Comparison of ENCODE assay signal across 13 cellular contexts in genomic region chr6:138555294-138555988, GRCh38. TPM values are rescaled to one million over a fixed set of nuclear protein-coding genes. Genes with fewer than 3 reads are reported as not detected.
DNase-seq lines count a peak whose midpoint lies in the region; ATAC-seq, FAIRE-seq and TF ChIP-seq lines count a peak whose summit lies in the region.
"Had no signal": no experiment of that assay in that cellular context is flagged by ENCODE, and none has a peak within 500 bp of the region (broad histone marks: within the 10 kb centered on the region; RNA-seq: fewer than 3 reads in every experiment).

No MANE protein-coding gene starts in this region.

- DNase-seq in AML-193 (lab: John Stamatoyannopoulos, UW) (peak; percentile 15 to 16), GM12878 (ENCODE audit: low read depth, low spot score) (peak; percentile 8), left lung (no peak), NCI-H345 (lab: John Stamatoyannopoulos, UW) (no peak), hepatic stellate cell (ENCODE audit: low spot score) (no peak), HUDEP-2 (lab: John Stamatoyannopoulos, UW; ENCODE audit: unreplicated experiment in 76 of 76) (no peak)
- DNase-seq in effector CD8-positive, alpha-beta T cell (lab: John Stamatoyannopoulos, UW) = no peak
- DNase-seq: activated T-cell treated with anti-CD3 and anti-CD28 coated beads, Interleukin-2, amount 50 U/mL, for 4 hours; effector memory CD8-positive, alpha-beta T cell; naive B cell; NCI-H146 had no signal

- TF ChIP-seq CTCF in GM12878 (IDR thresholded peaks at IDR 0.05 in 2 of 3, conservative IDR thresholded peaks at IDR 0.05 in 1 of 3; ENCODE audit: control insufficient read depth in 2 of 3, extremely low read depth in 1 of 3, insufficient read depth in 1 of 3, low read depth in 3 of 3, low read length in 3 of 3) = no peak
- no peak for TF ChIP-seq CTCF in left lung (IDR thresholded peaks at IDR 0.05)

- in situ Hi-C loops in GM12878 (cut with MboI) = no loop called here

- RAD21 ChIA-PET in GM12878 (lab: Charles Lee; ENCODE audit: unreplicated experiment) = interaction anchor here (0.5 to 1.4 kb wide), 6 partner anchors 10 to 211 kb away, joined by 3 to 5 read pairs (median 4); no protein-coding TSS in a partner anchor

- no peak overlapping the region for H2AFZ ChIP-seq in GM12878 (ENCODE audit: control insufficient read depth, low read depth, low read length)

- WGBS in GM12878 (ENCODE audit: insufficient coverage, insufficient replicate concordance, low lambda C conversion rate, missing lambda C conversion rate) = 16% methylated on average over 6 of the region's 6 CpGs

- no peaks in the 10 kb centered on the region for H3K9me3 ChIP-seq in GM12878 (replicated peaks; ENCODE audit: control insufficient read depth, insufficient read depth, low read length)
- H3K9me3 ChIP-seq in left lung = no peaks in the 10 kb centered on the region

- H4K20me1 ChIP-seq in GM12878 (ENCODE audit: control insufficient read depth, insufficient read depth) = no peaks in the 10 kb centered on the region

- FAIRE-seq in GM12878 (lab: Jason Lieb, UNC) = no peak

- no peak for TF ChIP-seq RAD21 in GM12878 (IDR thresholded peaks at IDR 0.05; ENCODE audit: insufficient read depth, low read depth, low read length)

- no peak overlapping the region for H3K9ac ChIP-seq in GM12878 (ENCODE audit: control insufficient read depth, insufficient read depth, low read length)

- no peak for TF ChIP-seq POLR2A in GM12878 (IDR thresholded peaks at IDR 0.05; ENCODE audit: low read depth, low read length)

- CTCF ChIA-PET in GM12878 (lab: Yijun Ruan, JAX) = interaction anchor here (0.8 to 1.9 kb wide), 9 partner anchors 14 to 209 kb away, joined by 3 to 15 read pairs (median 4); no protein-coding TSS in a partner anchor

- no TSS peak for BruUV-seq in GM12878 (replicated peaks; lab: Mats Ljungman, UMichigan)

- no peak overlapping the region for H3K4me2 ChIP-seq in GM12878 (ENCODE audit: control insufficient read depth, insufficient read depth)

- SMC1A ChIA-PET in GM12878 (lab: Charles Lee; ENCODE audit: uncharacterized antibody, unreplicated experiment) = interaction anchor here (0.6 to 2.0 kb wide), 14 partner anchors 12 to 178 kb away, joined by 3 to 7 read pairs (median 3); no protein-coding TSS in a partner anchor

- TF ChIP-seq EP300 in GM12878 (IDR thresholded peaks at IDR 0.05; ENCODE audit: borderline replicate concordance in 1 of 2, control insufficient read depth in 1 of 2, low read depth in 2 of 2, low read length in 2 of 2) = 0 out of 4 replicates have a peak, but pooled peaks of 1 of the 2 experiments have one; percentile 16

- H3K36me3 ChIP-seq in GM12878 (ENCODE audit: control insufficient read depth in 2 of 2, insufficient read depth in 2 of 2, low read length in 1 of 2) = no peaks in the 10 kb centered on the region
- no peaks in the 10 kb centered on the region for H3K36me3 ChIP-seq in left lung

- H3K4me3 ChIP-seq in GM12878 (no peak overlapping the region), left lung (no peak overlapping the region)

- H3K27ac ChIP-seq in GM12878 (ENCODE audit: control insufficient read depth, insufficient read depth) = no peak overlapping the region
- H3K27ac ChIP-seq in left lung = peak overlapping the region; percentile 69 to 74
- H3K27ac ChIP-seq: C4-2B had no signal

- H3K4me1 ChIP-seq in GM12878 (ENCODE audit: control insufficient read depth, insufficient read depth, low read length) (no peaks in the 10 kb centered on the region), left lung (peaks cover 0 to 10% of the 10 kb centered on the region in 2 donors)

- H3K27me3 ChIP-seq in GM12878 (replicated peaks in 1 of 2; ENCODE audit: control insufficient read depth in 2 of 2, insufficient read depth in 2 of 2, low read length in 1 of 2) (no peaks in the 10 kb centered on the region), left lung (no peaks in the 10 kb centered on the region)

- ATAC-seq in HG03432 (IDR thresholded peaks at IDR 0.05; ENCODE audit: unreplicated experiment) (peak; percentile 70), GM12878 (peak; percentile 75), left lung (peak; percentile 78)
- ATAC-seq: activated T-cell treated with anti-CD3 and anti-CD28 coated beads, Interleukin-2, amount 50 U/mL, for 4 hours; effector memory CD8-positive, alpha-beta T cell had no signal

- POLR2A ChIA-PET in GM12878 (lab: Charles Lee) = interaction anchor here (0.5 kb wide), 2 partner anchors 98 to 145 kb away, joined by 3 to 5 read pairs; no protein-coding TSS in a partner anchor

- intact Hi-C loops in GM12878 (cut with micrococcal nuclease; ENCODE audit: unreplicated experiment) (no loop called here), left lung (cut with DNase I) (no loop called here)

- no peaks in the 10 kb centered on the region for H3K79me2 ChIP-seq in GM12878 (ENCODE audit: control insufficient read depth, insufficient read depth, low read length)

TF ChIP-seq in GM12878, 131 proteins besides CTCF, POLR2A, EP300 and RAD21:
- no peak for TF ChIP-seq SMAD1 (IDR thresholded peaks at IDR 0.05; ENCODE audit: low read depth, partially characterized antibody)
- TF ChIP-seq MEF2B (IDR thresholded peaks at IDR 0.05; ENCODE audit: partially characterized antibody, poor library complexity, severe bottlenecking) = peak; percentile 65

RNA-seq across cellular contexts. Expression of gene NHSL1, which starts 56.1 kb away (rescaled TPM):
- total RNA-seq in GM12878 (2013; cell fraction: nucleolus; rRNA removed) = 39.6 and 44.5 TPM in 2 replicates
- total RNA-seq in GM12878 (2014; rRNA removed) (0.56 and 2.0 TPM in 2 replicates), GM12878 (2014; rRNA removed; fragmentation: Illumina TruSeq; extraction: Trizol) (0.64 and 0.67 TPM in 2 replicates), GM12878 (2021) (1.2 and 2.7 TPM in 2 replicates), left lung (10 to 100 TPM; 37.8 to 75.6 TPM)
- polyA plus RNA-seq in GM12878 (2011; ENCODE audit: low read depth) = 0.04 TPM
- polyA plus RNA-seq in GM12878 (2011; rRNA removed) (10.3 and 14.1 TPM in 2 replicates), GM12878 (2014; fragmentation: Illumina TruSeq; extraction: Trizol) (0.35 and 1.1 TPM in 2 replicates), GM12878 (2014; fragmentation: Nextera tagmentation; extraction: Ambion mirVana) (under 1 TPM; 0.26 to 0.66 TPM), GM12878 (2014; rRNA removed) (0.67 and 0.72 TPM in 2 replicates), GM12878 (2016; fragmentation: Nextera tagmentation; extraction: Ambion mirVana) (1 to 10 TPM; 1.6 TPM)
- 7.1 and 10.2 TPM in 2 replicates for polyA plus RNA-seq in GM12878 (2011; cell fraction: cytosol; rRNA removed)
- 28.6 and 29.1 TPM in 2 replicates for polyA plus RNA-seq in GM12878 (2011; cell fraction: nucleus; rRNA removed)
- 0.10 and 0.11 TPM in 2 replicates for polyA plus RNA-seq in GM12878 (2012)
- 49.2 and 80.0 TPM in 2 replicates for polyA minus RNA-seq in GM12878 (2011; rRNA and poly(A)+ RNA removed)
- 22.2 and 29.9 TPM in 2 replicates for polyA minus RNA-seq in GM12878 (2011; cell fraction: cytosol; rRNA and poly(A)+ RNA removed)
- 38.2 and 59.5 TPM in 2 replicates for polyA minus RNA-seq in GM12878 (2011; cell fraction: nucleus; rRNA and poly(A)+ RNA removed)

Comparison
In these comparisons a context has a peak if more than half of its experiments do, and no peak if none do; other contexts are left out.
1. DNase-seq: peak in AML-193 (2 of 2) and GM12878 (single experiment); none in left lung (0 of 2), effector CD8-positive, alpha-beta T cell (single experiment), NCI-H345 (single experiment), hepatic stellate cell (single experiment) and HUDEP-2 (0 of 76).
2. Peak in every context shown above with its lines, with median percentiles within 50 percentile points of each other: ATAC-seq.